ENCODE assay signal across 25 cellular contexts in genomic region chr5:75522025-75522424, GRCh38. TPM values are rescaled to one million over a fixed set of nuclear protein-coding genes. Genes with fewer than 3 reads are reported as not detected.
DNase-seq lines count a peak whose midpoint lies in the region; ATAC-seq and TF ChIP-seq lines count a peak whose summit lies in the region.
"Had no signal": no experiment of that assay in that cellular context is flagged by ENCODE, and none has a peak within 500 bp of the region (broad histone marks: within the 10 kb centered on the region; RNA-seq: fewer than 3 reads in every experiment).

No MANE protein-coding gene starts in this region.

- peaks cover 68% of the 10 kb centered on the region for H3K4me1 Mint-ChIP-seq in activated T-helper 1 cell treated with anti-CD3 and anti-CD28 coated beads, Interleukin-12 subunit alpha, Interleukin-12 subunit beta, Interleukin-2, Interleukin-4 antibody, amounts not matched to agents 30 ng/mL and 10 ng/mL and 1 ng/mL, durations not matched to agents 14 hours and 24 hours and 36 hours (ENCODE audit: low read depth)
- peaks cover 74% of the 10 kb centered on the region for H3K4me1 Mint-ChIP-seq in stimulated activated naive CD8-positive, alpha-beta T cell treated with anti-CD3 and anti-CD28 coated beads, Interleukin-15, amount 100 ng/mL, for 72 hours

- H3K27ac Mint-ChIP-seq in activated T-helper 1 cell treated with anti-CD3 and anti-CD28 coated beads, Interleukin-12 subunit alpha, Interleukin-12 subunit beta, Interleukin-2, Interleukin-4 antibody, amounts not matched to agents 30 ng/mL and 10 ng/mL and 1 ng/mL, durations not matched to agents 14 hours and 24 hours and 36 hours, result peak overlapping the region; percentile 54
- peak overlapping the region; percentile 35 to 90 for H3K27ac Mint-ChIP-seq in stimulated activated naive CD8-positive, alpha-beta T cell treated with anti-CD3 and anti-CD28 coated beads, Interleukin-15, amount 100 ng/mL, for 72 hours
- H3K27ac Mint-ChIP-seq: activated T-cell treated with anti-CD3 and anti-CD28 coated beads, Interleukin-2, amount 50 U/mL, for 72 hours; naive thymus-derived CD4-positive, alpha-beta T cell had no signal

- TF ChIP-seq CTCF in choroid plexus epithelial cell (conservative IDR thresholded peaks at IDR 0.05; ENCODE audit: low read depth, low read length), result no peak

- H3K9me3 Mint-ChIP-seq in activated T-helper 1 cell treated with anti-CD3 and anti-CD28 coated beads, Interleukin-12 subunit alpha, Interleukin-12 subunit beta, Interleukin-2, Interleukin-4 antibody, amounts not matched to agents 30 ng/mL and 10 ng/mL and 1 ng/mL, durations not matched to agents 14 hours and 24 hours and 36 hours, result peaks cover 40% of the 10 kb centered on the region
- peaks cover 5 to 19% of the 10 kb centered on the region in 2 donors for H3K9me3 Mint-ChIP-seq in stimulated activated naive CD8-positive, alpha-beta T cell treated with anti-CD3 and anti-CD28 coated beads, Interleukin-15, amount 100 ng/mL, for 72 hours

- no peaks in the 10 kb centered on the region for H3K27me3 Mint-ChIP-seq in activated T-helper 1 cell treated with anti-CD3 and anti-CD28 coated beads, Interleukin-12 subunit alpha, Interleukin-12 subunit beta, Interleukin-2, Interleukin-4 antibody, amounts not matched to agents 30 ng/mL and 10 ng/mL and 1 ng/mL, durations not matched to agents 14 hours and 24 hours and 36 hours (ENCODE audit: insufficient read depth)
- H3K27me3 Mint-ChIP-seq in stimulated activated naive CD8-positive, alpha-beta T cell treated with anti-CD3 and anti-CD28 coated beads, Interleukin-15, amount 100 ng/mL, for 72 hours, result no peaks in the 10 kb centered on the region
- H3K27me3 Mint-ChIP-seq: naive thymus-derived CD4-positive, alpha-beta T cell had no signal

- ATAC-seq in stimulated activated naive CD8-positive, alpha-beta T cell treated with anti-CD3 and anti-CD28 coated beads, Interleukin-15, amount 100 ng/mL, for 72 hours, result no peak
- ATAC-seq in GM21381 (IDR thresholded peaks at IDR 0.05; ENCODE audit: unreplicated experiment), result no peak
- no peak for ATAC-seq in left colon
- ATAC-seq: body of pancreas; naive thymus-derived CD4-positive, alpha-beta T cell had no signal

- DNase-seq in stimulated activated CD4-positive, alpha-beta T cell treated with anti-CD3 and anti-CD28 coated beads, Interleukin-15, amount 100 ng/mL, for 24 hours, result peak; percentile 15
- DNase-seq in stimulated activated CD4-positive, alpha-beta T cell treated with anti-CD3 and anti-CD28 coated beads, Interleukin-2, amount 100 ng/mL, for 24 hours, result no peak
- DNase-seq in activated T-helper 1 cell treated with anti-CD3 and anti-CD28 coated beads, Interleukin-12 subunit alpha, Interleukin-12 subunit beta, Interleukin-2, Interleukin-4 antibody, amounts not matched to agents 30 ng/mL and 10 ng/mL and 1 ng/mL, durations not matched to agents 14 hours and 24 hours and 36 hours (ENCODE audit: low spot score), result no peak
- peak; percentile 20 for DNase-seq in choroid plexus epithelial cell (ENCODE audit: low read depth)
- DNase-seq in stimulated activated naive CD8-positive, alpha-beta T cell treated with anti-CD3 and anti-CD28 coated beads, Interleukin-15, amount 100 ng/mL, for 72 hours, result no peak
- no peak for DNase-seq in stimulated activated CD8-positive, alpha-beta memory T cell treated with anti-CD3 and anti-CD28 coated beads, Interleukin-4, amount 100 ng/mL, for 48 hours
- DNase-seq in left colon, result no peak
- DNase-seq: activated CD4-positive, CD25-positive, alpha-beta regulatory T cell treated with anti-CD3 and anti-CD28 coated beads, Interleukin-2, amount 50 U/mL, for 72 hours; activated T-cell treated with anti-CD3 and anti-CD28 coated beads, Interleukin-2, amount 50 U/mL, for 72 hours; body of pancreas; DMS79 treated with DMSO at 0.1 percent for 48 hours; glutamatergic neuron; KG1; midbrain; naive thymus-derived CD4-positive, alpha-beta T cell; NCI-H1436; NCI-H2081 treated with DMSO at 0.1 percent for 48 hours; NCI-H226; NCI-H69; nucleus accumbens; Peyer's patch; SHP77 treated with DMSO at 0.1 percent for 48 hours had no signal

- peaks cover 41% of the 10 kb centered on the region for H3K36me3 Mint-ChIP-seq in activated T-helper 1 cell treated with anti-CD3 and anti-CD28 coated beads, Interleukin-12 subunit alpha, Interleukin-12 subunit beta, Interleukin-2, Interleukin-4 antibody, amounts not matched to agents 30 ng/mL and 10 ng/mL and 1 ng/mL, durations not matched to agents 14 hours and 24 hours and 36 hours (ENCODE audit: low read depth)

- no peak overlapping the region for H3K4me3 ChIP-seq in choroid plexus epithelial cell (ENCODE audit: low read depth, low read length)
- H3K4me3 ChIP-seq: body of pancreas, Peyer's patch, skin epidermis, suprapubic skin had no signal

- intact Hi-C loops in activated T-helper 1 cell treated with anti-CD3 and anti-CD28 coated beads, Interleukin-12 subunit alpha, Interleukin-12 subunit beta, Interleukin-2, Interleukin-4 antibody, amounts not matched to agents 30 ng/mL and 10 ng/mL and 1 ng/mL, durations not matched to agents 14 hours and 24 hours and 36 hours (cut with micrococcal nuclease), result no loop called here
- intact Hi-C loops in left colon (cut with DNase I, micrococcal nuclease), result no loop called here

- no peak overlapping the region for H3K4me3 Mint-ChIP-seq in activated T-helper 1 cell treated with anti-CD3 and anti-CD28 coated beads, Interleukin-12 subunit alpha, Interleukin-12 subunit beta, Interleukin-2, Interleukin-4 antibody, amounts not matched to agents 30 ng/mL and 10 ng/mL and 1 ng/mL, durations not matched to agents 14 hours and 24 hours and 36 hours
- H3K4me3 Mint-ChIP-seq in stimulated activated naive CD8-positive, alpha-beta T cell treated with anti-CD3 and anti-CD28 coated beads, Interleukin-15, amount 100 ng/mL, for 72 hours, result no peak overlapping the region
- H3K4me3 Mint-ChIP-seq: activated T-cell treated with anti-CD3 and anti-CD28 coated beads, Interleukin-2, amount 50 U/mL, for 72 hours; naive thymus-derived CD4-positive, alpha-beta T cell had no signal

RNA-seq across cellular contexts. Expression of gene POLK, which starts 10.3 kb away (rescaled TPM):
- 38.0 and 40.4 TPM in 2 replicates for total RNA-seq in activated T-helper 1 cell treated with anti-CD3 and anti-CD28 coated beads, Interleukin-12 subunit alpha, Interleukin-12 subunit beta, Interleukin-2, Interleukin-4 antibody, amounts not matched to agents 30 ng/mL and 10 ng/mL and 1 ng/mL, durations not matched to agents 14 hours and 24 hours and 36 hours
- total RNA-seq in left colon, result 10 to 100 TPM; 13.8 to 16.3 TPM

RNA-seq across cellular contexts. Expression of gene CERT1, which starts 10.6 kb away (rescaled TPM):
- 41.0 and 43.4 TPM in 2 replicates for total RNA-seq in activated T-helper 1 cell treated with anti-CD3 and anti-CD28 coated beads, Interleukin-12 subunit alpha, Interleukin-12 subunit beta, Interleukin-2, Interleukin-4 antibody, amounts not matched to agents 30 ng/mL and 10 ng/mL and 1 ng/mL, durations not matched to agents 14 hours and 24 hours and 36 hours
- total RNA-seq in left colon, result 10 to 100 TPM; 35.9 to 41.2 TPM

Comparison
In these comparisons a context has a peak if more than half of its experiments do, and no peak if none do; other contexts are left out.
1. DNase-seq: peak in stimulated activated CD4-positive, alpha-beta T cell treated with anti-CD3 and anti-CD28 coated beads, Interleukin-15, amount 100 ng/mL, for 24 hours (single experiment) and choroid plexus epithelial cell (single experiment); none in stimulated activated CD4-positive, alpha-beta T cell treated with anti-CD3 and anti-CD28 coated beads, Interleukin-2, amount 100 ng/mL, for 24 hours (0 of 2), activated T-helper 1 cell treated with anti-CD3 and anti-CD28 coated beads, Interleukin-12 subunit alpha, Interleukin-12 subunit beta, Interleukin-2, Interleukin-4 antibody, amounts not matched to agents 30 ng/mL and 10 ng/mL and 1 ng/mL, durations not matched to agents 14 hours and 24 hours and 36 hours (single experiment), stimulated activated naive CD8-positive, alpha-beta T cell treated with anti-CD3 and anti-CD28 coated beads, Interleukin-15, amount 100 ng/mL, for 72 hours (0 of 2), stimulated activated CD8-positive, alpha-beta memory T cell treated with anti-CD3 and anti-CD28 coated beads, Interleukin-4, amount 100 ng/mL, for 48 hours (single experiment) and left colon (0 of 2).